ENCODE assay signal across 23 cellular contexts in the genomic region with DNA sequence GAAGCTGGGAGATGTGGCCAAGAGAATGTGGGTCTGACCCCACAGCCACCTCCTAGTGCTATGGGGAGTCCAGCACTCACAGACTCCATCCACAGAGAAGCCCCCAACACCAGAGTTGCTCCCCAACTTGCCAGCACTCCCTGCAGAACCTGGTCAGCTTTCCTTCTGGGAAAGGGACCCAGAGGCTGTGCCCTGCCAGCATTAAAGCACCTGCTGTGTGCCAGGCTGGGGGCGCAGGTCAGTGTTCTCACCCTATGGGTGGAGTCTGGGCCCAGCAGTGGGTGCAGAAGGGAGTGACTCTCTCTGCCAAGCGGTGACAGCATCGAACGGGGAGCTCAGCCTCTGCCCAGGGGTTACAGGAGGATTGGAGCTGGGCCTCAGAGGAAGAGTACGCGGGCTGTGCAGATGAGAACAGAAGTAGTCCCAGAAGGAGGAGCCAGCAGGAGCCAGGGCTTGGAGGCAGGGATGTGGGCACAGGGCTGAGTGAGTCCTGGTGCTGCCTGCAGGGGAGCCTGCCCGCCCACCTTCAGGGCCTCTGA.
"Had no signal": no experiment of that assay in that cellular context is flagged by ENCODE, and none has a peak within 500 bp of the region (broad histone marks: within the 10 kb centered on the region; RNA-seq: fewer than 3 reads in every experiment).

No MANE protein-coding gene starts in this region.

- FAIRE-seq: endothelial cell of umbilical vein, keratinocyte, pancreas had no signal

- H3K27ac ChIP-seq: coronary artery, esophagus muscularis mucosa, neutrophil, pancreas, right lobe of liver, testis, tibial nerve, upper lobe of left lung, uterus had no signal

- H3K4me1 ChIP-seq: esophagus muscularis mucosa, pancreas, right lobe of liver, testis, tibial nerve, upper lobe of left lung, uterus had no signal

- DNase-seq: dermis blood vessel endothelial cell; effector memory CD4-positive, alpha-beta T cell; foreskin melanocyte; hypothalamus; immature natural killer cell; mesenchymal stem cell; midbrain; naive thymus-derived CD4-positive, alpha-beta T cell; pancreas; right lobe of liver; stimulated activated CD4-positive, alpha-beta T cell treated with anti-CD3 and anti-CD28 coated beads, Interleukin-2, amount 100 ng/mL, for 24 hours; stimulated activated CD4-positive, alpha-beta T cell treated with anti-CD3 and anti-CD28 coated beads, Interleukin-4, amount 100 ng/mL, for 24 hours; stimulated activated naive CD8-positive, alpha-beta T cell treated with anti-CD3 and anti-CD28 coated beads, Interleukin-15, Interleukin-2, amounts not matched to agents 100 U/mL and 50 U/mL, for 24 hours; substantia nigra; testis; upper lobe of left lung; uterus had no signal

- H3K27me3 ChIP-seq: right lobe of liver, testis, tibial nerve, upper lobe of left lung, uterus had no signal

- H3K36me3 ChIP-seq: esophagus muscularis mucosa, neutrophil, pancreas, right lobe of liver, upper lobe of left lung, uterus had no signal

- H3K4me3 ChIP-seq: coronary artery, esophagus muscularis mucosa, pancreas, right lobe of liver, testis, tibial nerve, upper lobe of left lung, uterus had no signal

- H3K9me3 ChIP-seq: esophagus muscularis mucosa, neutrophil, pancreas, right lobe of liver, testis, upper lobe of left lung, uterus had no signal
